ENCODE assay signal across 12 cellular contexts in the genomic region with DNA sequence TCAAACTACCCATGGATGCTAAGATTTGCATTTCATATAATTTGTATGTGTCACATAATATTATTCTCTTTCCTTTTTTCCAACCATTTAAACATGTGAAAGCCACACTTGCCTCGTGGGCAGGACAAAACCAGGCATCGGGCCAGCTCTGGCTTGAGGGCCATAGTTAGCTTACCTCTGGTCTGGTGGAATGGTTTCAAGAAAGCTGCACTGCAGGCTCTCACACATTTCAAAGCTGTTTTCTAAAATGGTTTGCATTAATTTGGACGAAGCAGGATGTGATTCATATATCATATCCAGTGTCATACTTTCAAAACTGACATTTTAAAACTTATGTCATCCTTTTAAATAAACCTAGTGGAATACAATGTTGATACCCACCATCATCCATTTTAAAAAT.
DNase-seq lines count a peak whose midpoint lies in the region; ATAC-seq and TF ChIP-seq lines count a peak whose summit lies in the region.
"Had no signal": no experiment of that assay in that cellular context is flagged by ENCODE, and none has a peak within 500 bp of the region (broad histone marks: within the 10 kb centered on the region; RNA-seq: fewer than 3 reads in every experiment).

No MANE protein-coding gene starts in this region.

- CTCF ChIA-PET in activated CD8-positive, alpha-beta T cell treated with anti-CD3 and anti-CD28 coated beads for 36 hours (lab: Charles Lee), result interaction anchor here (1.1 to 1.8 kb wide), 5 partner anchors 12 to 93 kb away, joined by 3 to 5 read pairs (median 3); no protein-coding TSS in a partner anchor

- no peaks in the 10 kb centered on the region for H3K9me3 Mint-ChIP-seq in activated CD8-positive, alpha-beta T cell treated with anti-CD3 and anti-CD28 coated beads for 36 hours

- H3K27me3 Mint-ChIP-seq in activated CD8-positive, alpha-beta T cell treated with anti-CD3 and anti-CD28 coated beads for 36 hours, result no peaks in the 10 kb centered on the region

- peak overlapping the region; percentile 91 for H3K27ac Mint-ChIP-seq in activated CD8-positive, alpha-beta T cell treated with anti-CD3 and anti-CD28 coated beads for 36 hours

- POLR2A ChIA-PET in activated CD8-positive, alpha-beta T cell treated with anti-CD3 and anti-CD28 coated beads for 36 hours (lab: Charles Lee), result interaction anchor here (0.7 to 1.8 kb wide), 3 partner anchors 10 to 73 kb away, joined by 3 to 5 read pairs (median 5); no protein-coding TSS in a partner anchor

- in situ Hi-C loops in KBM-7 (cut with MboI; ENCODE audit: low pct_unique_long_range_greater_than_20kb, low sequenced_read_pairs), result no loop called here

- H3K4me1 Mint-ChIP-seq in activated CD8-positive, alpha-beta T cell treated with anti-CD3 and anti-CD28 coated beads for 36 hours (ENCODE audit: low read depth), result peaks cover 67% of the 10 kb centered on the region

- no peak for TF ChIP-seq CTCF in activated CD8-positive, alpha-beta T cell treated with anti-CD3 and anti-CD28 coated beads for 36 hours (IDR thresholded peaks at IDR 0.05)

- peak overlapping the region; percentile 34 for H3K4me3 Mint-ChIP-seq in activated CD8-positive, alpha-beta T cell treated with anti-CD3 and anti-CD28 coated beads for 36 hours

- H3K36me3 Mint-ChIP-seq in activated CD8-positive, alpha-beta T cell treated with anti-CD3 and anti-CD28 coated beads for 36 hours (ENCODE audit: low read depth), result peaks cover 16% of the 10 kb centered on the region

- intact Hi-C loops in Right ventricle myocardium superior (cut with DNase I), result no loop called here
- intact Hi-C loops in left cardiac atrium (cut with DNase I), result no loop called here
- intact Hi-C loops in activated CD8-positive, alpha-beta T cell treated with anti-CD3 and anti-CD28 coated beads for 36 hours (cut with micrococcal nuclease), result no loop called here

- DNase-seq in Right ventricle myocardium superior (peak; percentile 44), left cardiac atrium (no peak), fibroblast of gingiva (ENCODE audit: low read depth) (peak; percentile 21), stromal cell of bone marrow (ENCODE audit: low read depth) (peak; percentile 6), KBM-7 (no peak), CD1c-positive myeloid dendritic cell (ENCODE audit: extremely low spot score) (no peak)
- no peak for DNase-seq in activated CD8-positive, alpha-beta T cell treated with anti-CD3 and anti-CD28 coated beads for 36 hours
- DNase-seq: BE2C; effector memory CD4-positive, alpha-beta T cell; NCI-H1105; upper lobe of left lung had no signal

- no peak for ATAC-seq in Right ventricle myocardium superior (ENCODE audit: poor library complexity)
- ATAC-seq in left cardiac atrium, result no peak
- ATAC-seq in activated CD8-positive, alpha-beta T cell treated with anti-CD3 and anti-CD28 coated beads for 36 hours, result peak; percentile 37
- ATAC-seq in GM21723 (IDR thresholded peaks at IDR 0.05; ENCODE audit: unreplicated experiment), result no peak

Comparison
In these comparisons a context has a peak if more than half of its experiments do, and no peak if none do; other contexts are left out.
1. DNase-seq: peak in Right ventricle myocardium superior (single experiment), fibroblast of gingiva (single experiment) and stromal cell of bone marrow (single experiment); none in left cardiac atrium (single experiment), activated CD8-positive, alpha-beta T cell treated with anti-CD3 and anti-CD28 coated beads for 36 hours (single experiment), KBM-7 (single experiment) and CD1c-positive myeloid dendritic cell (single experiment).